Comparison of ENCODE assay signal across 14 cellular contexts in genomic region chr16:66895999-66896398, GRCh38.
DNase-seq lines count a peak whose midpoint lies in the region; ATAC-seq lines count a peak whose summit lies in the region.
"Had no signal": no experiment of that assay in that cellular context is flagged by ENCODE, and none has a peak within 500 bp of the region (broad histone marks: within the 10 kb centered on the region; RNA-seq: fewer than 3 reads in every experiment).

No MANE protein-coding gene starts in this region.

- peak; percentile 0 for DNase-seq in GM19238 (ENCODE audit: insufficient read length, low spot score)
- no peak for DNase-seq in NCI-H2171 (lab: John Stamatoyannopoulos, UW)
- no peak for DNase-seq in stimulated activated naive CD8-positive, alpha-beta T cell treated with anti-CD3 and anti-CD28 coated beads, Interleukin-15, Interleukin-2, amounts not matched to agents 100 U/mL and 50 U/mL, for 24 hours
- DNase-seq in NCI-H1694 treated with DMSO at 0.1 percent for 48 hours (lab: John Stamatoyannopoulos, UW): no peak
- DNase-seq: activated CD8-positive, alpha-beta T cell treated with anti-CD3 and anti-CD28 coated beads, Interleukin-2, amount 10 ng/mL, durations not matched to agents 7 days and 5 days; activated gamma-delta T cell; body of pancreas; effector memory CD8-positive, alpha-beta T cell; GDM1; immature natural killer cell; NCI-H510A; stimulated activated naive CD4-positive, alpha-beta T cell treated with Interleukin-2 at 50 U/mL for 16 hours had no signal

- H3K27me3 ChIP-seq in duodenal mucosa (ENCODE audit: control insufficient read depth in 1 of 2, insufficient read depth in 2 of 2, low read length in 2 of 2): no peaks in the 10 kb centered on the region
- H3K27me3 ChIP-seq in muscle layer of duodenum (ENCODE audit: low read depth, low read length): no peaks in the 10 kb centered on the region
- H3K27me3 ChIP-seq: body of pancreas had no signal

- H3K4me1 ChIP-seq in duodenal mucosa (ENCODE audit: control insufficient read depth in 1 of 2, insufficient read depth in 2 of 2, low read length in 2 of 2): peaks cover 43 to 45% of the 10 kb centered on the region in 2 donors
- H3K4me1 ChIP-seq in muscle layer of duodenum (ENCODE audit: control insufficient read depth in 1 of 2, insufficient read depth in 2 of 2, low read length in 2 of 2): peaks cover 16 to 26% of the 10 kb centered on the region in 2 donors

- H3K9me3 ChIP-seq in duodenal mucosa (ENCODE audit: control insufficient read depth in 1 of 2, low read length in 2 of 2) (no peaks in the 10 kb centered on the region), muscle layer of duodenum (ENCODE audit: control insufficient read depth in 1 of 2, low read length in 2 of 2) (no peaks in the 10 kb centered on the region)
- H3K9me3 ChIP-seq: body of pancreas had no signal

- ATAC-seq in stimulated activated naive CD8-positive, alpha-beta T cell treated with anti-CD3 and anti-CD28 coated beads, Interleukin-15, Interleukin-2, amounts not matched to agents 100 U/mL and 50 U/mL, for 24 hours: no peak

- H3K4me3 ChIP-seq in duodenal mucosa (ENCODE audit: low read depth in 1 of 2, low read length in 2 of 2): no peak overlapping the region
- no peak overlapping the region for H3K4me3 ChIP-seq in muscle layer of duodenum (ENCODE audit: low read depth in 1 of 2, low read length in 2 of 2)
- H3K4me3 ChIP-seq: body of pancreas had no signal

- H3K36me3 ChIP-seq in duodenal mucosa (ENCODE audit: control insufficient read depth in 1 of 2, insufficient read depth in 2 of 2, low read length in 2 of 2) (no peaks in the 10 kb centered on the region), muscle layer of duodenum (ENCODE audit: control insufficient read depth in 1 of 2, insufficient read depth in 2 of 2, low read length in 2 of 2) (peaks cover 0 to 3% of the 10 kb centered on the region in 2 donors)

- peak overlapping the region; percentile 4 to 48 for H3K9ac ChIP-seq in duodenal mucosa (ENCODE audit: low read depth in 1 of 2, low read length in 2 of 2)

- no peak overlapping the region for H3K27ac ChIP-seq in duodenal mucosa (ENCODE audit: low read depth, low read length)
- H3K27ac ChIP-seq in muscle layer of duodenum (ENCODE audit: low read length): peak overlapping the region; percentile 14
- H3K27ac ChIP-seq: body of pancreas had no signal
